Comparison of ENCODE assay signal across 22 cellular contexts in genomic region chr2:67237288-67237687, GRCh38.
DNase-seq lines count a peak whose midpoint lies in the region; TF ChIP-seq lines count a peak whose summit lies in the region.
"Had no signal": no experiment of that assay in that cellular context is flagged by ENCODE, and none has a peak within 500 bp of the region (broad histone marks: within the 10 kb centered on the region; RNA-seq: fewer than 3 reads in every experiment).

No MANE protein-coding gene starts in this region.

- peaks cover 2% of the 10 kb centered on the region for H3K36me3 Mint-ChIP-seq in chondrocyte (ENCODE audit: low read depth)
- H3K36me3 Mint-ChIP-seq: natural killer cell treated with Interleukin-12 subunit alpha and Interleukin-12 subunit beta and Interleukin-15 and Interleukin-18, amount 100 ng/mL, for 72 hours; type B pancreatic cell; WTC11 had no signal

- no peak for TF ChIP-seq POLR2A in lower leg skin (IDR thresholded peaks at IDR 0.05)

- H3K27ac Mint-ChIP-seq in chondrocyte (ENCODE audit: unreplicated experiment) = no peak overlapping the region
- H3K27ac Mint-ChIP-seq: activated T-helper 2 cell treated with anti-CD3 and anti-CD28 coated beads, Interferon-gamma antibody, Interleukin-2, Interleukin-4, amounts not matched to agents 10 μg/mL and 5 μg/mL and 100 μg/mL, durations not matched to agents 14 hours and 24 hours and 36 hours; natural killer cell treated with Interleukin-12 subunit alpha and Interleukin-12 subunit beta and Interleukin-15 and Interleukin-18, amount 100 ng/mL, for 72 hours; type B pancreatic cell; WTC11 had no signal

- DNase-seq in NCI-H748 (lab: John Stamatoyannopoulos, UW; ENCODE audit: unreplicated experiment) (peak; percentile 2), NCI-H748 treated with DMSO at 0.1 percent for 48 hours (lab: John Stamatoyannopoulos, UW) (no peak), chondrocyte (ENCODE audit: low spot score) (no peak), retinal pigment epithelial cell (ENCODE audit: low read depth) (no peak), lower leg skin (ENCODE audit: low spot score in 2 of 2) (no peak), GM19238 (ENCODE audit: insufficient read length, low spot score) (no peak), medulla oblongata (ENCODE audit: extremely low spot score) (no peak)
- DNase-seq: activated CD4-positive, alpha-beta T cell treated with anti-CD3 and anti-CD28 coated beads, Interleukin-2, amount 50 U/mL, for 4 hours; activated CD8-positive, alpha-beta memory T cell treated with anti-CD3 and anti-CD28 coated beads, Interleukin-2, amount 50 U/mL, for 48 hours; C1 segment of cervical spinal cord; left ventricle myocardium inferior; NCI-H2029 treated with DMSO at 0.1 percent for 48 hours; RPMI8226; sigmoid colon; T-helper 9 cell had no signal

- intact Hi-C loops in lower leg skin (cut with DNase I; ENCODE audit: low total_unique reads) = no loop called here

- H3K9ac ChIP-seq in OCI-LY3 (ENCODE audit: low read length) = no peak overlapping the region
- H3K9ac ChIP-seq: KMS-11 had no signal

- peaks cover 4% of the 10 kb centered on the region; the same call in 1 of the 2 replicates for H3K27me3 ChIP-seq in OCI-LY3 (ENCODE audit: low read depth, low read length)
- H3K27me3 ChIP-seq: sigmoid colon had no signal

- no peaks in the 10 kb centered on the region for H3K9me3 ChIP-seq in OCI-LY3 (ENCODE audit: insufficient read depth, low read length)
- H3K9me3 ChIP-seq: HAP-1, left ventricle myocardium inferior, sigmoid colon had no signal

- no peak overlapping the region for H3K27ac ChIP-seq in OCI-LY3 (ENCODE audit: low read length)
- H3K27ac ChIP-seq: KMS-11, left ventricle myocardium inferior, sigmoid colon had no signal

- H3K4me3 Mint-ChIP-seq in chondrocyte (ENCODE audit: unreplicated experiment) = no peak overlapping the region
- H3K4me3 Mint-ChIP-seq: natural killer cell treated with Interleukin-12 subunit alpha and Interleukin-12 subunit beta and Interleukin-15 and Interleukin-18, amount 100 ng/mL, for 72 hours; type B pancreatic cell; WTC11 had no signal

- H3K4me3 ChIP-seq in OCI-LY3 (ENCODE audit: low read length) = no peak overlapping the region
- no peak overlapping the region for H3K4me3 ChIP-seq in retinal pigment epithelial cell (ENCODE audit: low read length)
- no peak overlapping the region for H3K4me3 ChIP-seq in lower leg skin (ENCODE audit: low read depth, poor library complexity, severe bottlenecking)
- H3K4me3 ChIP-seq: HAP-1, left ventricle myocardium inferior, sigmoid colon had no signal

- H3K79me2 ChIP-seq in OCI-LY3 (ENCODE audit: low read length) = no peaks in the 10 kb centered on the region

- no peaks in the 10 kb centered on the region for H3K36me3 ChIP-seq in OCI-LY3 (replicated peaks; ENCODE audit: low read depth, low read length)
- H3K36me3 ChIP-seq: HAP-1, left ventricle myocardium inferior, sigmoid colon had no signal

- no peaks in the 10 kb centered on the region for H3K9me3 Mint-ChIP-seq in chondrocyte (ENCODE audit: low read depth)
- H3K9me3 Mint-ChIP-seq: activated T-helper 2 cell treated with anti-CD3 and anti-CD28 coated beads, Interferon-gamma antibody, Interleukin-2, Interleukin-4, amounts not matched to agents 10 μg/mL and 5 μg/mL and 100 μg/mL, durations not matched to agents 14 hours and 24 hours and 36 hours; natural killer cell treated with Interleukin-12 subunit alpha and Interleukin-12 subunit beta and Interleukin-15 and Interleukin-18, amount 100 ng/mL, for 72 hours; type B pancreatic cell; WTC11 had no signal

- 78 to 86% methylated on average over 2 of the region's 2 CpGs for WGBS in lower leg skin, 2 donors

- H4K20me1 ChIP-seq in OCI-LY3 (ENCODE audit: insufficient read depth, low read length) = no peaks in the 10 kb centered on the region

- no peaks in the 10 kb centered on the region for H3K4me1 ChIP-seq in OCI-LY3 (ENCODE audit: low read length)
- H3K4me1 ChIP-seq: HAP-1, left ventricle myocardium inferior, sigmoid colon had no signal

- no peak overlapping the region for H2AFZ ChIP-seq in OCI-LY3 (ENCODE audit: low read depth, low read length)

- H3K4me2 ChIP-seq in OCI-LY3 (ENCODE audit: low read length) = no peak overlapping the region
- H3K4me2 ChIP-seq: KMS-11 had no signal

- peaks cover 6% of the 10 kb centered on the region for H3K27me3 Mint-ChIP-seq in chondrocyte (ENCODE audit: low read depth)

- H3K4me1 Mint-ChIP-seq in chondrocyte (ENCODE audit: low read depth) = no peaks in the 10 kb centered on the region

- peak; percentile 26; the same call in 1 of the 2 replicates for TF ChIP-seq CTCF in OCI-LY3 (IDR thresholded peaks at IDR 0.05; ENCODE audit: low read depth, low read length)
- TF ChIP-seq CTCF in chondrocyte (IDR thresholded peaks at IDR 0.05) = peak; percentile 64
- peak; percentile 14 for TF ChIP-seq CTCF in retinal pigment epithelial cell (conservative IDR thresholded peaks at IDR 0.05; ENCODE audit: low read depth, low read length)
- TF ChIP-seq CTCF in lower leg skin (IDR thresholded peaks at IDR 0.05) = no peak

Comparison
In these comparisons a context has a peak if more than half of its experiments do, and no peak if none do; other contexts are left out.
1. CTCF ChIP-seq: peak in OCI-LY3 (single experiment), chondrocyte (single experiment) and retinal pigment epithelial cell (single experiment); none in lower leg skin (0 of 3).